Comparison of ENCODE assay signal across 18 cellular contexts in the genomic region with DNA sequence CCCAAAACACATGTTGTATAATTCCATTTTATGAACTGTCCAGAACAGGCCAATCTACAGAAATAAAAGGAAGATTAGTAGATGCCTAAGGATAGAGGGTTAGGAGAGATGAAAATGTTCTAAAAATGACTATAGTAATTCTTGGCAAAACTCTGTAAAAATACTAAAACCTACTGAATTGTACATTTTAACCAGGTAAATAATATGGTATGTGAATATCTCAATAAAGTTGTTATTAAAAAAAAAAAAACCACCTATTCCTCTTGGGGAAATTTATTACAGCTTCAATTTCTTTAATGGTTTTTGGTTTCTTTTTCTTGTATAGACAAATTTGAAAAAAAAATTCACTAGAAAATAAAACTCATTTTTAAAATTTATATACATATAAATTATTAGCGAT. TPM values are rescaled to one million over a fixed set of nuclear protein-coding genes. Genes with fewer than 3 reads are reported as not detected.
DNase-seq lines count a peak whose midpoint lies in the region; FAIRE-seq and TF ChIP-seq lines count a peak whose summit lies in the region.
"Had no signal": no experiment of that assay in that cellular context is flagged by ENCODE, and none has a peak within 500 bp of the region (broad histone marks: within the 10 kb centered on the region; RNA-seq: fewer than 3 reads in every experiment).

No MANE protein-coding gene starts in this region.

- no peak for TF ChIP-seq CTCF in kidney (IDR thresholded peaks at IDR 0.05; ENCODE audit: borderline replicate concordance, extremely low read depth, insufficient read depth)

- H3K4me1 ChIP-seq in kidney (ENCODE audit: control insufficient read depth in 1 of 2, insufficient read depth in 1 of 2, low read depth in 1 of 2, low read length in 2 of 2): no peaks in the 10 kb centered on the region
- H3K4me1 ChIP-seq: A549, Caco-2 had no signal

- no peak overlapping the region for H3K4me3 ChIP-seq in kidney (ENCODE audit: low read length in 2 of 2)
- H3K4me3 ChIP-seq in H7 (ENCODE audit: insufficient read depth, low read depth, low read length): no peak overlapping the region
- H3K4me3 ChIP-seq: A549, GM23248 had no signal

- H3K27me3 ChIP-seq in H7 (ENCODE audit: control insufficient read depth, insufficient read depth, low read length): no peaks in the 10 kb centered on the region

- H3K27ac ChIP-seq in kidney (ENCODE audit: low read depth in 2 of 2, low read length in 2 of 2): no peak overlapping the region
- no peak overlapping the region for H3K27ac ChIP-seq in caudate nucleus (ENCODE audit: low read depth, low read length)
- H3K27ac ChIP-seq: A549, C4-2B, GM23248, HL-60 had no signal

- no peak for DNase-seq in kidney
- no peak for DNase-seq in caudate nucleus (lab: John Stamatoyannopoulos, UW)
- DNase-seq in H7: no peak
- DNase-seq in NCI-H2107 treated with DMSO at 0.1 percent for 48 hours (lab: John Stamatoyannopoulos, UW; ENCODE audit: unreplicated experiment): no peak
- DNase-seq: AML-193; Caco-2; CD4-positive, alpha-beta T cell; GDM1; GM23248; HFFc6; IMR-90; KBM-7 had no signal

- H3K9ac ChIP-seq in kidney (ENCODE audit: low read length in 2 of 2): no peak overlapping the region
- H3K9ac ChIP-seq: GM23248 had no signal

- H3K36me3 ChIP-seq in kidney (ENCODE audit: control insufficient read depth in 1 of 2, insufficient read depth in 2 of 2, low read length in 2 of 2) (peaks cover 0 to 3% of the 10 kb centered on the region in 2 donors), H7 (replicated peaks; ENCODE audit: control insufficient read depth, insufficient read depth, low read length) (no peaks in the 10 kb centered on the region)

- H3K9me3 ChIP-seq in kidney (ENCODE audit: control insufficient read depth in 1 of 2, low read length in 2 of 2): no peaks in the 10 kb centered on the region
- H3K9me3 ChIP-seq: A549, Caco-2 had no signal

- FAIRE-seq in TTC549 (lab: Jason Lieb, UNC) (peak; percentile 39), colon (lab: Jason Lieb, UNC) (peak; percentile 51), kidney (lab: Jason Lieb, UNC) (peak; percentile 17)
- FAIRE-seq: A549, GM19239 had no signal

- intact Hi-C loops in kidney (cut with DNase I): no loop called here

RNA-seq across cellular contexts. Expression of gene YAF2, which starts 33.2 kb away (rescaled TPM):
- 32.0 TPM for total RNA-seq in kidney
- polyA plus RNA-seq in kidney (ENCODE audit: insufficient read depth, low read depth, low replicate concordance): 15.0 TPM
- total RNA-seq in H7 (2014; rRNA removed; shearing (Covaris generic)): 1.8 and 5.6 TPM in 2 replicates
